Comparison of ENCODE assay signal across 1 cellular context in the genomic region with DNA sequence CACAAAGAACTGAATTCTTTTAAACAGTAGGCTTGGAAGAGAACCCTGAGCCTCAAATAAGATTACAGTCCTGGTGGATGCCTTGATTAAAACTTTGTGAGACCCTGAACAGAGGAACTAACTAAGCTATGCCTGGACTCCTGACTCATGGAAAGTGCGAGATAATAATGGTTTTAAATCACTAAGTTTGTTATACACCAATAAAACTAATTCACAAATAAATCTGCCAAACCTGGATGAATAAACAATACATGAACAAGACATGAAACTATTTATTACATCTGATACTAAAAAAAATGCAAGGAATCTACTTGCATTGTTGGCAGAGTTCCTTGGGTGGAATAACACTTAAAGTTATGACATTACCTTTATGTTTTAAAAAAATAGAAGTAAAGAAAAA.
TF ChIP-seq lines count a peak whose summit lies in the region.

No MANE protein-coding gene starts in this region.

TF ChIP-seq in IMR-90, 13 proteins besides CTCF, POLR2A, EP300 and RAD21 (continued from another document):
- no peak for TF ChIP-seq ELK1 (IDR thresholded peaks at IDR 0.05; ENCODE audit: borderline replicate concordance, low read depth, low read length)
- TF ChIP-seq BHLHE40 (IDR thresholded peaks at IDR 0.05; ENCODE audit: low read depth, low read length), result no peak
- TF ChIP-seq NFE2L2 (IDR thresholded peaks at IDR 0.05; ENCODE audit: low read depth, low read length), result no peak
- no peak for TF ChIP-seq MAZ (IDR thresholded peaks at IDR 0.05; ENCODE audit: borderline replicate concordance, low read depth, low read length)
- no peak for TF ChIP-seq RFX5 (IDR thresholded peaks at IDR 0.05; ENCODE audit: low read depth, low read length)
